Comparison of ENCODE assay signal across 1 cellular context in genomic region chr17:8190506-8190905, GRCh38.
TF ChIP-seq lines count a peak whose summit lies in the region.

No MANE protein-coding gene starts in this region.

TF ChIP-seq in H1, 55 proteins besides CTCF, POLR2A, EP300 and RAD21:
- TF ChIP-seq BACH1 (IDR thresholded peaks at IDR 0.05; ENCODE audit: low read length): no peak
- TF ChIP-seq RXRA (IDR thresholded peaks at IDR 0.05; ENCODE audit: insufficient read depth, low read depth, low read length): no peak
- TF ChIP-seq JUND (IDR thresholded peaks at IDR 0.05; ENCODE audit: low read length): no peak
- no peak for TF ChIP-seq NANOG (IDR thresholded peaks at IDR 0.05; ENCODE audit: insufficient read depth, low read depth, low read length, poor library complexity, severe bottlenecking)
- TF ChIP-seq CEBPB (IDR thresholded peaks at IDR 0.05; ENCODE audit: low read depth, low read length): no peak
- no peak for TF ChIP-seq CHD2 (IDR thresholded peaks at IDR 0.05; ENCODE audit: low read length)
- TF ChIP-seq, protein P1, sequence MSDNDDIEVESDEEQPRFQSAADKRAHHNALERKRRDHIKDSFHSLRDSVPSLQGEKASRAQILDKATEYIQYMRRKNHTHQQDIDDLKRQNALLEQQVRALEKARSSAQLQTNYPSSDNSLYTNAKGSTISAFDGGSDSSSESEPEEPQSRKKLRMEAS (IDR thresholded peaks at IDR 0.05): no peak
- no peak for TF ChIP-seq NRF1 (IDR thresholded peaks at IDR 0.05; ENCODE audit: low read depth, low read length)
- TF ChIP-seq KDM1A (IDR thresholded peaks at IDR 0.05; ENCODE audit: borderline replicate concordance, low read length): no peak
- TF ChIP-seq EZH2 (IDR thresholded peaks at IDR 0.05; ENCODE audit: low read depth, low read length, severe bottlenecking): no peak
- no peak for TF ChIP-seq HDAC2 (IDR thresholded peaks at IDR 0.05; ENCODE audit: borderline replicate concordance in 1 of 2, low read depth in 2 of 2, low read length in 2 of 2)
- TF ChIP-seq, protein P2, sequence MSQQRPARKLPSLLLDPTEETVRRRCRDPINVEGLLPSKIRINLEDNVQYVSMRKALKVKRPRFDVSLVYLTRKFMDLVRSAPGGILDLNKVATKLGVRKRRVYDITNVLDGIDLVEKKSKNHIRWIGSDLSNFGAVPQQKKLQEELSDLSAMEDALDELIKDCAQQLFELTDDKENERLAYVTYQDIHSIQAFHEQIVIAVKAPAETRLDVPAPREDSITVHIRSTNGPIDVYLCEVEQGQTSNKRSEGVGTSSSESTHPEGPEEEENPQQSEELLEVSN (IDR thresholded peaks at IDR 0.05): no peak
- no peak for TF ChIP-seq ATF2 (IDR thresholded peaks at IDR 0.05; ENCODE audit: low read length)
- TF ChIP-seq CBX5 (IDR thresholded peaks at IDR 0.05; ENCODE audit: low read depth, low read length): no peak
- no peak for TF ChIP-seq POLR2AphosphoS5 (IDR thresholded peaks at IDR 0.05; ENCODE audit: low read depth, low read length)
